ENCODE assay signal across 1 cellular context in the genomic region with DNA sequence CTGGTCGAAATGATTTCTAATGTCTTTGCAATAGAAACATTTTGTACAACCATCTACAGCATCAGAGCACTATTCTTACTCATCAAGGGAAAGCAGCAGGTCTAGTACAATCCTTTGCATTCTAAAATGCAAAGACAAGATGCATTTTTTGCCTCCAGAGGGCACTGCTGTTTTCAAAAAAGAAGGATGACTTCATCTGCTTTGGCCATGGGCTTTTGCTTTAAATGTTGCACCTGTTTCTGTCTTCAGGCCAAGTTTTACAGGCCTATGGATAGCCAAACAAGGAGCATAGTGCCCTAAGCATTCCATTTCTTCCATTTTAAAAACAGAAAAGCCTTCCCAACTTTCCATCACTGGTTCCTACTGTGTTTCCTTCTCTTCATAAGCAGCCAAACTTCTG.
TF ChIP-seq lines count a peak whose summit lies in the region.

No MANE protein-coding gene starts in this region.

TF ChIP-seq in GM12878, 131 proteins besides CTCF, POLR2A, EP300 and RAD21 (continued from another document):
- TF ChIP-seq E2F8 (IDR thresholded peaks at IDR 0.05; ENCODE audit: low read depth, partially characterized antibody), result no peak
- no peak for TF ChIP-seq ZNF622 (IDR thresholded peaks at IDR 0.05)
- no peak for TF ChIP-seq TBL1XR1 (IDR thresholded peaks at IDR 0.05; ENCODE audit: low read depth, low read length)
- no peak for TF ChIP-seq CREM (IDR thresholded peaks at IDR 0.05; ENCODE audit: low read depth)
- TF ChIP-seq, protein P1, sequence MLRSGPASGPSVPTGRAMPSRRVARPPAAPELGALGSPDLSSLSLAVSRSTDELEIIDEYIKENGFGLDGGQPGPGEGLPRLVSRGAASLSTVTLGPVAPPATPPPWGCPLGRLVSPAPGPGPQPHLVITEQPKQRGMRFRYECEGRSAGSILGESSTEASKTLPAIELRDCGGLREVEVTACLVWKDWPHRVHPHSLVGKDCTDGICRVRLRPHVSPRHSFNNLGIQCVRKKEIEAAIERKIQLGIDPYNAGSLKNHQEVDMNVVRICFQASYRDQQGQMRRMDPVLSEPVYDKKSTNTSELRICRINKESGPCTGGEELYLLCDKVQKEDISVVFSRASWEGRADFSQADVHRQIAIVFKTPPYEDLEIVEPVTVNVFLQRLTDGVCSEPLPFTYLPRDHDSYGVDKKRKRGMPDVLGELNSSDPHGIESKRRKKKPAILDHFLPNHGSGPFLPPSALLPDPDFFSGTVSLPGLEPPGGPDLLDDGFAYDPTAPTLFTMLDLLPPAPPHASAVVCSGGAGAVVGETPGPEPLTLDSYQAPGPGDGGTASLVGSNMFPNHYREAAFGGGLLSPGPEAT (IDR thresholded peaks at IDR 0.05; ENCODE audit: low read depth), result 0 out of 2 replicates have a peak, but pooled peaks have one; percentile 26
- TF ChIP-seq TARDBP (IDR thresholded peaks at IDR 0.05; ENCODE audit: borderline replicate concordance), result no peak
- TF ChIP-seq SRF (IDR thresholded peaks at IDR 0.05; ENCODE audit: low read depth in 2 of 2, low read length in 2 of 2), result no peak
- no peak for TF ChIP-seq STAT3 (IDR thresholded peaks at IDR 0.05; ENCODE audit: low read depth, low read length)
- TF ChIP-seq FOS (IDR thresholded peaks at IDR 0.05; ENCODE audit: borderline replicate concordance, extremely low read depth, insufficient read length), result no peak
- TF ChIP-seq RB1 (IDR thresholded peaks at IDR 0.05; ENCODE audit: borderline replicate concordance), result no peak
- no peak for TF ChIP-seq PBX3 (IDR thresholded peaks at IDR 0.05; ENCODE audit: insufficient replicate concordance, low read depth, low read length)
- no peak for TF ChIP-seq ZNF217 (IDR thresholded peaks at IDR 0.05)
- TF ChIP-seq ATF2 (IDR thresholded peaks at IDR 0.05; ENCODE audit: low read length), result peak; percentile 74; the same call in 1 of the 2 replicates
- TF ChIP-seq SREBF2 (IDR thresholded peaks at IDR 0.05; ENCODE audit: low read length), result no peak
- TF ChIP-seq MTA3 (IDR thresholded peaks at IDR 0.05; ENCODE audit: borderline replicate concordance, low read length), result no peak
- no peak for TF ChIP-seq SUPT20H (IDR thresholded peaks at IDR 0.05; ENCODE audit: borderline replicate concordance, control insufficient read depth, low read depth, low read length)
- TF ChIP-seq MXI1 (IDR thresholded peaks at IDR 0.05; ENCODE audit: low read depth, low read length), result no peak
- TF ChIP-seq JUNB (IDR thresholded peaks at IDR 0.05), result peak; percentile 51
- TF ChIP-seq PAX8 (IDR thresholded peaks at IDR 0.05), result no peak
TF ChIP-seq in GM12878: peak in this region for 18.
